18 cellular contexts compared by ENCODE assay signal in genomic region chr9:138044485-138045383, GRCh38.
DNase-seq lines count a peak whose midpoint lies in the region; ATAC-seq and TF ChIP-seq lines count a peak whose summit lies in the region.
"Had no signal": no experiment of that assay in that cellular context is flagged by ENCODE, and none has a peak within 500 bp of the region (broad histone marks: within the 10 kb centered on the region; RNA-seq: fewer than 3 reads in every experiment).

No MANE protein-coding gene starts in this region.

- no peaks in the 10 kb centered on the region for H3K36me3 Mint-ChIP-seq in IgD-negative memory B cell
- no peaks in the 10 kb centered on the region for H3K36me3 Mint-ChIP-seq in activated naive CD8-positive, alpha-beta T cell treated with anti-CD3 and anti-CD28 coated beads, Interleukin-2, amount 50 U/mL, for 24 hours (ENCODE audit: low read depth)
- H3K36me3 Mint-ChIP-seq: activated naive CD8-positive, alpha-beta T cell treated with anti-CD3 and anti-CD28 coated beads for 36 hours had no signal

- no peak for TF ChIP-seq POLR2A in erythroblast (IDR thresholded peaks at IDR 0.05; ENCODE audit: low read length)

- H3K9me3 ChIP-seq in BLaER1: no peaks in the 10 kb centered on the region

- peaks cover 0 to 3% (median 0%) of the 10 kb centered on the region in 3 donors for H3K4me1 Mint-ChIP-seq in IgD-negative memory B cell
- no peaks in the 10 kb centered on the region for H3K4me1 Mint-ChIP-seq in activated naive CD8-positive, alpha-beta T cell treated with anti-CD3 and anti-CD28 coated beads, Interleukin-2, amount 50 U/mL, for 24 hours
- H3K4me1 Mint-ChIP-seq: activated naive CD8-positive, alpha-beta T cell treated with anti-CD3 and anti-CD28 coated beads for 36 hours; stimulated activated naive CD8-positive, alpha-beta T cell treated with anti-CD3 and anti-CD28 coated beads, Interleukin-15, amount 100 ng/mL, for 72 hours had no signal

- H3K4me1 ChIP-seq in BLaER1: peaks cover 23% of the 10 kb centered on the region

- H3K9ac ChIP-seq in BLaER1: no peak overlapping the region

- H3K27ac ChIP-seq in BLaER1: no peak overlapping the region

- DNase-seq in iPS-NIHi7 (ENCODE audit: extremely low spot score) (peak; percentile 6), putamen (ENCODE audit: low spot score) (peak; percentile 55), erythroblast (lab: John Stamatoyannopoulos, UW) (no peak)
- DNase-seq in activated naive CD8-positive, alpha-beta T cell treated with anti-CD3 and anti-CD28 coated beads, Interleukin-2, amount 50 U/mL, for 24 hours: no peak
- DNase-seq: activated naive CD8-positive, alpha-beta T cell treated with anti-CD3 and anti-CD28 coated beads for 36 hours; activated T-cell treated with anti-CD3 and anti-CD28 coated beads for 4 hours; Calu3; left cardiac atrium; NCI-H1417 treated with DMSO at 0.1 percent for 48 hours; NCI-H446 treated with DMSO at 0.1 percent for 48 hours; Right ventricle myocardium superior; stimulated activated CD4-positive, alpha-beta T cell treated with anti-CD3 and anti-CD28 coated beads, Interleukin-15, amount 100 ng/mL, for 24 hours; stimulated activated naive CD8-positive, alpha-beta T cell treated with anti-CD3 and anti-CD28 coated beads, Interleukin-15, amount 100 ng/mL, for 72 hours; T-helper 2 cell had no signal

- H3K27me3 ChIP-seq in BLaER1: no peaks in the 10 kb centered on the region

- no peaks in the 10 kb centered on the region for H3K9me3 Mint-ChIP-seq in IgD-negative memory B cell
- H3K9me3 Mint-ChIP-seq in activated naive CD8-positive, alpha-beta T cell treated with anti-CD3 and anti-CD28 coated beads, Interleukin-2, amount 50 U/mL, for 24 hours: no peaks in the 10 kb centered on the region
- H3K9me3 Mint-ChIP-seq: activated naive CD8-positive, alpha-beta T cell treated with anti-CD3 and anti-CD28 coated beads for 36 hours; stimulated activated naive CD8-positive, alpha-beta T cell treated with anti-CD3 and anti-CD28 coated beads, Interleukin-15, amount 100 ng/mL, for 72 hours had no signal

- no peak overlapping the region for H3K4me3 Mint-ChIP-seq in IgD-negative memory B cell
- H3K4me3 Mint-ChIP-seq in activated naive CD8-positive, alpha-beta T cell treated with anti-CD3 and anti-CD28 coated beads, Interleukin-2, amount 50 U/mL, for 24 hours: no peak overlapping the region
- H3K4me3 Mint-ChIP-seq: activated naive CD8-positive, alpha-beta T cell treated with anti-CD3 and anti-CD28 coated beads for 36 hours; stimulated activated naive CD8-positive, alpha-beta T cell treated with anti-CD3 and anti-CD28 coated beads, Interleukin-15, amount 100 ng/mL, for 72 hours had no signal

- ATAC-seq in activated naive CD8-positive, alpha-beta T cell treated with anti-CD3 and anti-CD28 coated beads, Interleukin-2, amount 50 U/mL, for 24 hours: no peak
- no peak for ATAC-seq in GM18517 (IDR thresholded peaks at IDR 0.05; ENCODE audit: unreplicated experiment)
- ATAC-seq: activated CD4-positive, CD25-positive, alpha-beta regulatory T cell treated with anti-CD3 and anti-CD28 coated beads, Interleukin-2, amount 50 U/mL, for 24 hours; stimulated activated naive CD8-positive, alpha-beta T cell treated with anti-CD3 and anti-CD28 coated beads, Interleukin-15, amount 100 ng/mL, for 72 hours had no signal

- peak overlapping the region in 2 of 3 donors; percentile 20 to 78 for H3K27ac Mint-ChIP-seq in IgD-negative memory B cell
- no peak overlapping the region for H3K27ac Mint-ChIP-seq in activated naive CD8-positive, alpha-beta T cell treated with anti-CD3 and anti-CD28 coated beads, Interleukin-2, amount 50 U/mL, for 24 hours
- H3K27ac Mint-ChIP-seq: activated naive CD8-positive, alpha-beta T cell treated with anti-CD3 and anti-CD28 coated beads for 36 hours had no signal

- no peaks in the 10 kb centered on the region for H3K36me3 ChIP-seq in BLaER1

- H4K20me1 ChIP-seq in BLaER1: no peaks in the 10 kb centered on the region

- H3K4me3 ChIP-seq in BLaER1: no peak overlapping the region

- peak overlapping the region; percentile 38; the same call in 1 of the 2 replicates for H3K4me2 ChIP-seq in BLaER1

- peaks cover 17% of the 10 kb centered on the region for H3K27me3 Mint-ChIP-seq in IgD-negative memory B cell
- H3K27me3 Mint-ChIP-seq in activated naive CD8-positive, alpha-beta T cell treated with anti-CD3 and anti-CD28 coated beads, Interleukin-2, amount 50 U/mL, for 24 hours: peaks cover 18% of the 10 kb centered on the region

Comparison
In these comparisons a context has a peak if more than half of its experiments do, and no peak if none do; other contexts are left out.
1. DNase-seq: peak in iPS-NIHi7 (single experiment) and putamen (single experiment); none in activated naive CD8-positive, alpha-beta T cell treated with anti-CD3 and anti-CD28 coated beads, Interleukin-2, amount 50 U/mL, for 24 hours (single experiment) and erythroblast (0 of 2).